ENCODE assay signal across 8 cellular contexts in the genomic region with DNA sequence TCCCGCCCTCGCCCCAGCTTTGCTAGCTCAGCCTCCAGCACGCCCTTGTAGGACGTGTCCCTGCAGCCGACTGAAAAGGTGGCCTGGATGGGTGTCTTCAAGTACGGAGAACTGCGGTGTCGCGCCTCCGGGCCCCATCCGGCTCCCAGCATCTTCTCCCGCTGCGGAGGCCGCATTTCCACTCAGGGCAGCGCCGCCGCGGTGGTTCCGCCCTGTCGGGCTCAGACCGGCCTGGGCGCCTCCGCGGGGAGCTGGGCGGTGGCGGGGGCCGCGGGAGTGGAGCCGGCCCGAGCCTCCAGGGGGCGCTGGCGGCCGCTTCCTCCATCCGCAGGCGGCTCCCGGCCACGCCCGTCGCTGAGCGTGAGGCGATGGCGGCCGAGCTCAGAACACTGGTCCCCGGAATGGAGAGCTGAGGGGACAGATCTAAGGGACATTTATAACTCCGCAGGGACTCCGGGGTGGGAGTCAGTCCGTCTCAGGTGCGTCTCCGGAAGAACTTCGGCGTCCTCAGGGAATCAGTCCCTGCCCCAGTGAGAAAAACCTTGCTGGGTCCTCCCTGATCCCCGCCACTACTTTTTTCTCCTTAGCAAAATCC. TPM values are rescaled to one million over a fixed set of nuclear protein-coding genes. Genes with fewer than 3 reads are reported as not detected.
A peak's percentile ranks its signal among the peaks of the same experiment; 100 is the strongest.
DNase-seq lines count a peak whose midpoint lies in the region; TF ChIP-seq lines count a peak whose summit lies in the region.

No MANE protein-coding gene starts in this region.

- no peaks in the 10 kb centered on the region for H3K79me1 ChIP-seq in H9 (ENCODE audit: insufficient read depth, low read depth, low read length, poor library complexity, severe bottlenecking)

- no peak overlapping the region for H2BK15ac ChIP-seq in H9 (ENCODE audit: low read depth, low read length)

- H4K5ac ChIP-seq in H9 (ENCODE audit: insufficient read length, low read depth, low read length) = no peak overlapping the region

- H2AFZ ChIP-seq in H9 (ENCODE audit: low read length) = peak overlapping the region; percentile 79

- WGBS in H9 (ENCODE audit: extremely low coverage, insufficient read length, low lambda C conversion rate) = no CpG with 5 or more reads among the region's 52 CpGs

- H2BK5ac ChIP-seq in H9 (ENCODE audit: insufficient read length, low read length) = no peak overlapping the region

- no peak overlapping the region for H2BK12ac ChIP-seq in H9 (ENCODE audit: insufficient read length, low read depth, low read length)

- H3K9ac ChIP-seq in H9 (ENCODE audit: extremely low read depth, insufficient read length, low read length) = no peak overlapping the region

- H3K23ac ChIP-seq in H9 (ENCODE audit: insufficient read length, low read depth, low read length) = no peak overlapping the region

- no peaks in the 10 kb centered on the region for H3K36me3 ChIP-seq in kidney epithelial cell (ENCODE audit: control insufficient read depth, insufficient read depth, low read length)

- H3K36me3 Mint-ChIP-seq in H9 (ENCODE audit: insufficient read depth in 1 of 3, low read depth in 3 of 3) = peaks cover 6 to 20% (median 7%) of the 10 kb centered on the region in 3 experiments

- peak overlapping the region; percentile 9 for H3K4me2 ChIP-seq in H9 (ENCODE audit: insufficient read depth, insufficient read length, low read length)

- H3K27me3 ChIP-seq in H9 (ENCODE audit: insufficient read depth, low read length) (no peaks in the 10 kb centered on the region), kidney epithelial cell (ENCODE audit: control insufficient read depth, insufficient read depth, low read length) (no peaks in the 10 kb centered on the region)

- no peak overlapping the region for H3K18ac ChIP-seq in H9 (ENCODE audit: insufficient read length, low read depth, low read length)

- H4K91ac ChIP-seq in H9 (ENCODE audit: insufficient read length, low read depth, low read length) = no peak overlapping the region

- no peaks in the 10 kb centered on the region for H3K79me2 ChIP-seq in H9 (ENCODE audit: insufficient read depth, low read length)

- no peak for TF ChIP-seq POLR2A in NB4 (IDR thresholded peaks at IDR 0.05; ENCODE audit: extremely low read depth, insufficient read length)

- H3K56ac ChIP-seq in H9 (ENCODE audit: insufficient read length, low read depth, low read length) = no peak overlapping the region

- H3K4me1 ChIP-seq in H9 (ENCODE audit: insufficient read depth, low read length) = peaks cover 2% of the 10 kb centered on the region; the same call in 1 of the 2 replicates

- H3K27ac ChIP-seq in H9 (ENCODE audit: insufficient read length, low read depth, low read length) = no peak overlapping the region
- H3K27ac ChIP-seq in caudate nucleus (ENCODE audit: low read depth, low read length) = no peak overlapping the region

- DNase-seq in GM10266 (ENCODE audit: extremely low spot score) (peak; percentile 99), H9 (peak; percentile 86), NB4 (ENCODE audit: low read depth) (peak; percentile 81), caudate nucleus (lab: John Stamatoyannopoulos, UW) (peak in 38 of 61 donors; percentile 2 to 70 (median 29)), kidney epithelial cell (ENCODE audit: low read depth) (no peak), NCI-H2107 treated with DMSO at 0.1 percent for 48 hours (lab: John Stamatoyannopoulos, UW; ENCODE audit: unreplicated experiment) (no peak)
- DNase-seq in stimulated activated CD4-positive, alpha-beta T cell treated with anti-CD3 and anti-CD28 coated beads, Interleukin-1b, Interleukin-23, amount 100 ng/mL, for 48 hours = peak; percentile 84

- no peak overlapping the region for H2BK20ac ChIP-seq in H9 (ENCODE audit: low read depth, low read length, poor library complexity, severe bottlenecking)

- no peaks in the 10 kb centered on the region for H3K23me2 ChIP-seq in H9 (ENCODE audit: insufficient read length, low read depth, low read length, poor library complexity, severe bottlenecking)

- no peaks in the 10 kb centered on the region for H4K20me1 ChIP-seq in H9 (ENCODE audit: control insufficient read depth, insufficient read depth, insufficient read length)

- peak; percentile 98 for TF ChIP-seq CTCF in GM10266 (IDR thresholded peaks at IDR 0.05; ENCODE audit: control insufficient read depth, insufficient read depth, low read depth, missing control alignments)
- TF ChIP-seq CTCF in H9 (conservative IDR thresholded peaks at IDR 0.05) = peak; percentile 95
- TF ChIP-seq CTCF in NB4 (IDR thresholded peaks at IDR 0.05; ENCODE audit: low read depth, low read length) = peak; percentile 46
- 0 out of 2 replicates have a peak, but pooled peaks have one; percentile 13 for TF ChIP-seq CTCF in WI38 (IDR thresholded peaks at IDR 0.05; ENCODE audit: low read depth, low read length)
- peak; percentile 44 for TF ChIP-seq CTCF in kidney epithelial cell (IDR thresholded peaks at IDR 0.05; ENCODE audit: insufficient read depth, low read length, poor library complexity, severe bottlenecking)

- H3K27ac Mint-ChIP-seq in H9 = no peak overlapping the region

- H3T11ph ChIP-seq in H9 (ENCODE audit: low read length) = no peak overlapping the region

- no peaks in the 10 kb centered on the region for H3K9me3 ChIP-seq in H9 (ENCODE audit: control insufficient read depth, low read depth, low read length)

- peak overlapping the region; percentile 57 for H2BK120ac ChIP-seq in H9 (ENCODE audit: low read depth, low read length, poor library complexity, severe bottlenecking)

- peaks cover 13 to 15% of the 10 kb centered on the region in 2 experiments for H3K4me1 Mint-ChIP-seq in H9

- H2AK5ac ChIP-seq in H9 (ENCODE audit: insufficient read length, low read length) = no peak overlapping the region

- no peak overlapping the region for H4K8ac ChIP-seq in H9 (replicated peaks; ENCODE audit: insufficient read length, low read depth, low read length)

- H3K4me3 Mint-ChIP-seq in H9 = peak overlapping the region; percentile 20 to 54; a peak in 3 of 5 replicates

- H3K27me3 Mint-ChIP-seq in H9 (ENCODE audit: low read depth) = peaks cover 12% of the 10 kb centered on the region; the same call in 1 of the 2 replicates

- H3K4me3 ChIP-seq in NB4 (ENCODE audit: low read depth, low read length) = no peak overlapping the region
- no peak overlapping the region for H3K4me3 ChIP-seq in WI38 (ENCODE audit: low read depth, low read length)
- peak overlapping the region; percentile 34 for H3K4me3 ChIP-seq in kidney epithelial cell (ENCODE audit: low read depth, low read length)

- H3K4ac ChIP-seq in H9 (ENCODE audit: low read depth, low read length) = no peak overlapping the region

- H3K9me3 Mint-ChIP-seq in H9 = peaks cover 20 to 22% of the 10 kb centered on the region in 2 experiments

- H3K14ac ChIP-seq in H9 (ENCODE audit: insufficient read depth, low read length) = peak overlapping the region; percentile 88

RNA-seq across cellular contexts. Expression of a gene that starts 13.6 kb away (rescaled TPM):
- total RNA-seq in H9 (2021) (not detected in 2 replicates), kidney epithelial cell (not detected in 2 replicates)

RNA-seq across cellular contexts. Expression of a gene that starts 25.2 kb away (rescaled TPM):
- total RNA-seq in H9 (2021) (64.6 and 65.5 TPM in 2 replicates), kidney epithelial cell (10.9 and 11.7 TPM in 2 replicates)

RNA-seq across cellular contexts. Expression of a gene that starts 39.6 kb away (rescaled TPM):
- total RNA-seq in H9 (2021) (21.2 and 22.3 TPM in 2 replicates), kidney epithelial cell (7.3 and 8.9 TPM in 2 replicates)

RNA-seq across cellular contexts. Expression of a gene that starts 39.7 kb away (rescaled TPM):
- total RNA-seq in H9 (2021) = 18.6 and 19.8 TPM in 2 replicates
- total RNA-seq in kidney epithelial cell = 8.8 and 10.3 TPM in 2 replicates

Comparison
In these comparisons a context has a peak if more than half of its experiments do, and no peak if none do; other contexts are left out.
1. DNase-seq: peak in GM10266 (single experiment), H9 (single experiment), NB4 (single experiment), caudate nucleus (38 of 61) and stimulated activated CD4-positive, alpha-beta T cell treated with anti-CD3 and anti-CD28 coated beads, Interleukin-1b, Interleukin-23, amount 100 ng/mL, for 48 hours (single experiment); none in kidney epithelial cell (single experiment) and NCI-H2107 treated with DMSO at 0.1 percent for 48 hours (single experiment).
2. CTCF ChIP-seq: peak in every context shown above with its lines; median percentile 98 in GM10266; 95 in H9; 46 in NB4; 44 in kidney epithelial cell; 13 in WI38.